Comparison of ENCODE assay signal across 26 cellular contexts in the genomic region with DNA sequence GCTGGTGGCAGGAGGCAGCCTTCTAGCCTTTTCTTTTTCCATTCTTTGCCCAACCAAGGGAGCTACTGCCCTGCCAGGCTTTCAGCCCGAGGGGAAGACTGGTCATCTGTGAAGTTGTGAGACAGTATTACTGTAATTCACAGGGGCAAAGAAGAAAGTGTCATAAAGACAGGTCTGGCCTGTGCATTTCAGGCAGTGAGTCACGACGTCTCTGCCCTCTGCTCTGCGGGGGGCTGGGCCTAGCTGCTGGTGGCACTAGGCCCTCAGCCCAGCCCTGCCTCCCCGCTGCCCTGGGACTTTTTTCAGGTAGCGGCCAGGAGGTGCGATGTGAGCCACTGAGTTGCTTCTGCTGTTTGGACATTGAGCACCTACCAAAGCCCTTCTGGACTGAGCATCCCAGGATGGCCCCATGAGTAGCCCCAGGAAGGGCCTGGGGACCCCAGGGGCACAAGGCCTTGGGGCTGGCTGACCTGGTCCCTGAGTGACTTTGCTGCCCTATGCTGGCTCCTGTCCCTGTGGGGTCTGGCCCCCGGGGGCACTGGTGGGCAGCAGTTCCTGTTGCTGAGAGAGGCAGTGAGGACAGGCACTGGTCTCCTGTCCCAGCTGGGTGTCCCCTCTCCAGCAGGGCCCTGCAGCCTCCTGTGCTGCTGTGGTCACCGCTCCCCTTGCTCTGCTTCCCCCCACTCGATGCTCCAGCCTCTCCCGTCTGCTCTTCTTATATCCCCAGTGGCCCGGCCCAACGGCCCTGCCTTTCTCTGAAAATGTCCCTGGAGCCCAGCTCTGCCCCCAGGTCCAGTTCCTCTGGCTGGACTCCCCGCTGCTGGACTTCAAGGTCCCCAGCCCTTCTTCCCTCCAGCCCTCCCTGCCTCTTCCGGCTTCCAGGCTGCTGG. TPM values are rescaled to one million over a fixed set of nuclear protein-coding genes. Genes with fewer than 3 reads are reported as not detected.
A peak's percentile ranks its signal among the peaks of the same experiment; 100 is the strongest.
DNase-seq lines count a peak whose midpoint lies in the region; ATAC-seq and TF ChIP-seq lines count a peak whose summit lies in the region.
"Had no signal": no experiment of that assay in that cellular context is flagged by ENCODE, and none has a peak within 500 bp of the region (broad histone marks: within the 10 kb centered on the region; RNA-seq: fewer than 3 reads in every experiment).

No MANE protein-coding gene starts in this region.

- H3K79me2 ChIP-seq in GM23248 (ENCODE audit: insufficient read depth) = no peaks in the 10 kb centered on the region

- H3K27ac ChIP-seq in GM23248 (no peak overlapping the region), neuronal stem cell (replicated peaks; ENCODE audit: low read length) (no peak overlapping the region)
- H3K27ac ChIP-seq: brain microvascular endothelial cell, epithelial cell of prostate, stomach, tibial nerve had no signal

- H3K14ac ChIP-seq in neuronal stem cell (ENCODE audit: low read length) = no peak overlapping the region

- no peak overlapping the region for H3K4me3 Mint-ChIP-seq in brain
- H3K4me3 Mint-ChIP-seq: activated CD4-positive, alpha-beta T cell treated with anti-CD3 and anti-CD28 coated beads for 36 hours; CD4-positive, CD25-positive, alpha-beta regulatory T cell; GM23338; nephron progenitor cell had no signal

- H3K9me2 ChIP-seq in GM23248 (ENCODE audit: insufficient read depth) = no peaks in the 10 kb centered on the region

- H3K4ac ChIP-seq in neuronal stem cell (ENCODE audit: low read length) = no peak overlapping the region

- H3K4me2 ChIP-seq in GM23248 (ENCODE audit: unreplicated experiment) (no peak overlapping the region), neuronal stem cell (ENCODE audit: insufficient read depth, low read length, poor library complexity, severe bottlenecking) (no peak overlapping the region)
- H3K4me2 ChIP-seq: GM23338 had no signal

- no peak overlapping the region for H2AFZ ChIP-seq in GM23248
- H2AFZ ChIP-seq in neuronal stem cell (ENCODE audit: low read length) = no peak overlapping the region
- H2AFZ ChIP-seq: GM23338 had no signal

- H2AK5ac ChIP-seq in neuronal stem cell (ENCODE audit: low read depth, low read length) = peak overlapping the region; percentile 45

- H2BK5ac ChIP-seq in neuronal stem cell (ENCODE audit: low read length) = no peak overlapping the region

- no peaks in the 10 kb centered on the region for H3K36me3 ChIP-seq in GM23248 (ENCODE audit: low read depth)
- no peaks in the 10 kb centered on the region for H3K36me3 ChIP-seq in neuronal stem cell (replicated peaks in 1 of 2; ENCODE audit: control insufficient read depth in 2 of 2, insufficient read depth in 2 of 2, low read length in 2 of 2)
- H3K36me3 ChIP-seq: brain microvascular endothelial cell had no signal

- no peaks in the 10 kb centered on the region for H4K20me1 ChIP-seq in GM23248 (ENCODE audit: insufficient read depth)

- DNase-seq in GM23248 = peak; percentile 53
- peak; percentile 32 for DNase-seq in HT1080 (ENCODE audit: low read depth)
- no peak for DNase-seq in neuronal stem cell (ENCODE audit: low spot score)
- DNase-seq in NOMO-1 treated with DMSO at 0.1 percent for 48 hours (lab: John Stamatoyannopoulos, UW; ENCODE audit: unreplicated experiment) = no peak
- no peak for DNase-seq in iPS-NIHi11 (ENCODE audit: low spot score)
- DNase-seq: activated CD4-positive, alpha-beta T cell treated with anti-CD3 and anti-CD28 coated beads for 36 hours; activated CD8-positive, alpha-beta memory T cell treated with anti-CD3 and anti-CD28 coated beads for 24 hours; activated T-cell treated with anti-CD3 and anti-CD28 coated beads, Interleukin-2, amount 50 U/mL, for 1 hour; brain microvascular endothelial cell; CD4-positive, CD25-positive, alpha-beta regulatory T cell; DMS153; foreskin fibroblast; Kasumi-1; NCI-H1105; NCI-H1930; NCI-H82; nephron progenitor cell; stimulated activated CD4-positive, alpha-beta T cell treated with anti-CD3 and anti-CD28 coated beads, Interleukin-15, amount 100 ng/mL, for 24 hours; stomach had no signal

- H3K79me1 ChIP-seq in neuronal stem cell (ENCODE audit: low read depth, low read length) = no peaks in the 10 kb centered on the region

- H3F3A ChIP-seq in GM23248 (ENCODE audit: insufficient read depth) = no peaks in the 10 kb centered on the region

- H3K27me3 Mint-ChIP-seq in brain = peaks cover 5% of the 10 kb centered on the region

- no peaks in the 10 kb centered on the region for H3K9me3 ChIP-seq in GM23248 (ENCODE audit: low read depth)
- H3K9me3 ChIP-seq in neuronal stem cell (replicated peaks in 1 of 2; ENCODE audit: control insufficient read depth in 2 of 2, insufficient read depth in 1 of 2, low read depth in 1 of 2, low read length in 2 of 2) = no peaks in the 10 kb centered on the region
- H3K9me3 ChIP-seq: stomach, tibial nerve had no signal

- H3K4me1 ChIP-seq in GM23248 (ENCODE audit: insufficient read depth) (no peaks in the 10 kb centered on the region), neuronal stem cell (ENCODE audit: control insufficient read depth in 2 of 2, insufficient read depth in 1 of 2, low read depth in 1 of 2, low read length in 2 of 2) (peaks cover 5 to 10% of the 10 kb centered on the region in 2 donors)

- in situ Hi-C loops in GM23248 (cut with MboI) = no loop called here

- peaks cover 8% of the 10 kb centered on the region for H3K36me3 Mint-ChIP-seq in brain
- H3K36me3 Mint-ChIP-seq: CD4-positive, CD25-positive, alpha-beta regulatory T cell had no signal

- WGBS in GM23248 (ENCODE audit: low coverage in 1 of 2, low lambda C conversion rate in 2 of 2, missing lambda C conversion rate in 2 of 2), 2 experiments = 65 to 67% methylated on average over 15 of the region's 15 CpGs
- no CpG with 5 or more reads among the region's 15 CpGs for WGBS in neuronal stem cell (ENCODE audit: extremely low coverage in 2 of 2, insufficient read length in 2 of 2, insufficient replicate concordance in 1 of 2), 2 donors

- no peak overlapping the region for H4K91ac ChIP-seq in neuronal stem cell (ENCODE audit: low read depth, low read length, poor library complexity)

- H3K9ac ChIP-seq in GM23248 (no peak overlapping the region), neuronal stem cell (ENCODE audit: low read depth, low read length, poor library complexity) (no peak overlapping the region)

- peak overlapping the region in 3 of 5 experiments; percentile 34 to 77 (median 54) for H3K27ac Mint-ChIP-seq in brain
- H3K27ac Mint-ChIP-seq: activated CD4-positive, alpha-beta T cell treated with anti-CD3 and anti-CD28 coated beads for 36 hours; CD4-positive, CD25-positive, alpha-beta regulatory T cell; GM23338; nephron progenitor cell had no signal

- H2BK12ac ChIP-seq in neuronal stem cell (ENCODE audit: low read length) = no peak overlapping the region

- H3K4me3 ChIP-seq in GM23248 (no peak overlapping the region), neuronal stem cell (ENCODE audit: low read length in 2 of 2) (no peak overlapping the region)
- H3K4me3 ChIP-seq: GM23338, stomach, tibial nerve had no signal

- H2BK120ac ChIP-seq in neuronal stem cell (ENCODE audit: low read depth, low read length) = no peak overlapping the region

- no peak for ATAC-seq in esophagus mucosa
- ATAC-seq: activated CD4-positive, alpha-beta T cell treated with anti-CD3 and anti-CD28 coated beads for 36 hours; GM23338 had no signal

- H4K8ac ChIP-seq in neuronal stem cell (ENCODE audit: low read depth, low read length) = no peak overlapping the region

- peak overlapping the region; percentile 44 for H3K18ac ChIP-seq in neuronal stem cell (ENCODE audit: low read length)

- no peak for TF ChIP-seq CTCF in brain (conservative IDR thresholded peaks at IDR 0.05)

- H3K27me3 ChIP-seq in GM23248 (replicated peaks; ENCODE audit: insufficient read depth) (peaks cover 16% of the 10 kb centered on the region), neuronal stem cell (ENCODE audit: control insufficient read depth in 3 of 3, insufficient read depth in 3 of 3, low read depth in 1 of 3, low read length in 3 of 3) (peaks cover 8 to 86% (median 32%) of the 10 kb centered on the region in 3 experiments)

- H3K9me3 Mint-ChIP-seq in brain = peaks cover 0 to 4% (median 0%) of the 10 kb centered on the region in 5 experiments
- H3K9me3 Mint-ChIP-seq: GM23338, nephron progenitor cell had no signal

- H2BK15ac ChIP-seq in neuronal stem cell (ENCODE audit: low read length) = no peak overlapping the region

- H3K23ac ChIP-seq in neuronal stem cell (ENCODE audit: low read depth, low read length, poor library complexity) = peak overlapping the region; percentile 18

- H3K4me1 Mint-ChIP-seq in brain = peaks cover 58% of the 10 kb centered on the region
- H3K4me1 Mint-ChIP-seq: activated CD4-positive, alpha-beta T cell treated with anti-CD3 and anti-CD28 coated beads for 36 hours had no signal

RNA-seq across cellular contexts. Expression of gene INHBB, which starts 7.0 kb away (rescaled TPM):
- 3.4 and 5.6 TPM in 2 replicates for total RNA-seq in GM23248 (2014; rRNA removed; shearing (Covaris generic))
- polyA plus RNA-seq in GM23248 (2016; fragmentation: Nextera tagmentation; extraction: Ambion mirVana) (0.19 and 0.49 TPM in 2 replicates), brain (ENCODE audit: insufficient read depth, low read depth, low replicate concordance) (13.9 TPM)
- 1.8 and 2.2 TPM in 2 replicates for total RNA-seq in HT1080 (2014; rRNA removed; shearing (Covaris generic))
- 2.9 and 3.2 TPM in 2 replicates for polyA plus RNA-seq in HT1080 (2015; cell fraction: cytosol; rRNA removed)
- polyA plus RNA-seq in HT1080 (2015; cell fraction: nucleus; rRNA removed) = 3.2 and 4.9 TPM in 2 replicates
- polyA plus RNA-seq in neuronal stem cell (2013, experiment 1 of 2) = not detected
- polyA plus RNA-seq in neuronal stem cell (2013, experiment 2 of 2) = 0.01 TPM
- total RNA-seq in esophagus mucosa = 0.72 TPM
- total RNA-seq: activated CD4-positive, alpha-beta T cell treated with anti-CD3 and anti-CD28 coated beads for 36 hours; CD4-positive, CD25-positive, alpha-beta regulatory T cell; SK-MEL-5; T-helper 1 cell treated with Interleukin-12 subunit alpha and Interleukin-12 subunit beta and Interleukin-4 antibody, amounts not matched to agents 30 ng/mL and 1 ng/mL, for 36 hours had no signal
- polyA plus RNA-seq: CD4-positive, CD25-positive, alpha-beta regulatory T cell; GM23338 had no signal

Comparison
In these comparisons a context has a peak if more than half of its experiments do, and no peak if none do; other contexts are left out.
1. DNase-seq: peak in GM23248 (single experiment) and HT1080 (single experiment); none in neuronal stem cell (single experiment), NOMO-1 treated with DMSO at 0.1 percent for 48 hours (single experiment) and iPS-NIHi11 (single experiment).